Comparison of ENCODE assay signal across 14 cellular contexts in genomic region chr4:5808081-5808741, GRCh38.
DNase-seq lines count a peak whose midpoint lies in the region; ATAC-seq, FAIRE-seq and TF ChIP-seq lines count a peak whose summit lies in the region.
"Had no signal": no experiment of that assay in that cellular context is flagged by ENCODE, and none has a peak within 500 bp of the region (broad histone marks: within the 10 kb centered on the region; RNA-seq: fewer than 3 reads in every experiment).

No MANE protein-coding gene starts in this region.

- H3K79me2 ChIP-seq in K562 (ENCODE audit: control insufficient read depth, insufficient read depth, low read length) (no peaks in the 10 kb centered on the region), osteoblast (ENCODE audit: insufficient read depth, low read length) (no peaks in the 10 kb centered on the region)

- H4K20me1 ChIP-seq in K562 (replicated peaks; ENCODE audit: control insufficient read depth, insufficient read depth, low read length) (0 out of 2 replicates have a peak, but pooled peaks cover 8% of the 10 kb centered on the region), osteoblast (ENCODE audit: insufficient read depth, low read length) (peaks cover 19% of the 10 kb centered on the region)

- in situ Hi-C loops in K562 (cut with MboI): loop anchor here (25.0 kb wide), 1 partner anchor 1321 kb away; no protein-coding TSS in a partner anchor

- BruUV-seq in K562 (replicated peaks; lab: Mats Ljungman, UMichigan): no TSS peak

- H3K4me1 ChIP-seq in K562 (replicated peaks in 1 of 2; ENCODE audit: control insufficient read depth in 2 of 2, insufficient read depth in 2 of 2, low read length in 2 of 2) (no peaks in the 10 kb centered on the region; a peak in 1 of 5 replicates), osteoblast (ENCODE audit: insufficient read depth, low read length) (no peaks in the 10 kb centered on the region)

- POLR2A ChIA-PET in K562 (lab: Yijun Ruan, JAX): interaction anchor here (0.6 to 0.7 kb wide), 2 partner anchors 26 to 135 kb away, joined by 3 to 4 read pairs; no protein-coding TSS in a partner anchor

- TF ChIP-seq RAD21 in K562 (CRISPR knock-in tag; conservative IDR thresholded peaks at IDR 0.05 in 1 of 2, IDR thresholded peaks at IDR 0.05 in 1 of 2): no peak

- no peaks in the 10 kb centered on the region for H3K9me1 ChIP-seq in K562 (ENCODE audit: control insufficient read depth, insufficient read depth, low read length)

- intact Hi-C loops in K562 (cut with micrococcal nuclease): no loop called here
- intact Hi-C loops in lower leg skin (cut with DNase I; ENCODE audit: low total_unique reads): no loop called here

- no peak for TF ChIP-seq POLR2A in K562 (conservative IDR thresholded peaks at IDR 0.05)
- no peak for TF ChIP-seq POLR2A in lower leg skin (IDR thresholded peaks at IDR 0.05)

- H3K27ac ChIP-seq in K562 (ENCODE audit: extremely low read depth, low read depth, low read length): no peak overlapping the region
- no peak overlapping the region for H3K27ac ChIP-seq in osteoblast (ENCODE audit: low read depth, low read length)

- H3K9ac ChIP-seq in K562 (ENCODE audit: insufficient read depth in 1 of 2, low read depth in 2 of 2, low read length in 2 of 2): no peak overlapping the region; a peak in 1 of 4 replicates

- H3K36me3 ChIP-seq in K562 (ENCODE audit: control insufficient read depth, insufficient read depth, low read length): no peaks in the 10 kb centered on the region
- H3K36me3 ChIP-seq in osteoblast (ENCODE audit: insufficient read depth, low read length): peaks cover 82% of the 10 kb centered on the region

- DNase-seq in GM12865 (ENCODE audit: low read depth) (no peak), NCI-H345 (lab: John Stamatoyannopoulos, UW) (peak; percentile 70), K562 (ENCODE audit: extremely low read depth in 1 of 4, low spot score in 3 of 4) (no peak), osteoblast (ENCODE audit: insufficient read length, low spot score, missing footprints) (peak; percentile 87), T1000 (lab: John Stamatoyannopoulos, UW) (no peak), lower leg skin (ENCODE audit: low spot score in 2 of 2) (no peak)
- DNase-seq: activated CD4-positive, alpha-beta T cell treated with anti-CD3 and anti-CD28 coated beads, Interleukin-2, amount 50 U/mL, for 48 hours; aorta; CD8-positive, alpha-beta T cell; NCI-H526; stimulated activated naive CD8-positive, alpha-beta T cell treated with anti-CD3 and anti-CD28 coated beads, Interleukin-15, amount 100 ng/mL, for 72 hours had no signal

- H3K4me2 ChIP-seq in K562 (ENCODE audit: insufficient read depth, low read length): no peak overlapping the region
- H3K4me2 ChIP-seq in osteoblast (ENCODE audit: insufficient read depth, low read length): no peak overlapping the region

- no peak for ATAC-seq in K562
- ATAC-seq in HG03442 (IDR thresholded peaks at IDR 0.05; ENCODE audit: unreplicated experiment): no peak
- ATAC-seq: CD8-positive, alpha-beta T cell; HCT116; stimulated activated naive CD8-positive, alpha-beta T cell treated with anti-CD3 and anti-CD28 coated beads, Interleukin-15, amount 100 ng/mL, for 72 hours had no signal

- H3K4me3 ChIP-seq in GM12865 (ENCODE audit: low read depth, low read length) (no peak overlapping the region), K562 (no peak overlapping the region), osteoblast (ENCODE audit: insufficient read depth, low read length) (no peak overlapping the region), lower leg skin (ENCODE audit: low read depth, poor library complexity, severe bottlenecking) (no peak overlapping the region)
- H3K4me3 ChIP-seq: lung had no signal

- TF ChIP-seq EP300 in K562 (IDR thresholded peaks at IDR 0.05; ENCODE audit: low read length): no peak

- H2AFZ ChIP-seq in K562 (ENCODE audit: low read depth, low read length) (no peak overlapping the region), osteoblast (ENCODE audit: low read length) (no peak overlapping the region)

- WGBS in K562 (ENCODE audit: insufficient coverage, low coverage, missing lambda C conversion rate): 16% methylated on average over 10 of the region's 10 CpGs
- WGBS in lower leg skin, 2 donors: 77 to 81% methylated on average over 10 of the region's 10 CpGs

- CTCF ChIA-PET in K562 (lab: Yijun Ruan, JAX; ENCODE audit: low intra/inter-chr PET ratio): no interaction called here

- no peak for FAIRE-seq in K562 (lab: Jason Lieb, UNC)

- H3K27me3 ChIP-seq in K562 (ENCODE audit: control insufficient read depth in 2 of 2, insufficient read depth in 2 of 2, low read length in 2 of 2): peaks cover 0 to 9% of the 10 kb centered on the region in 2 experiments; a peak in 1 of 5 replicates
- H3K27me3 ChIP-seq in osteoblast (ENCODE audit: insufficient read depth, low read length): no peaks in the 10 kb centered on the region

- TF ChIP-seq CTCF in GM12865 (IDR thresholded peaks at IDR 0.05; ENCODE audit: insufficient read depth, low read depth, low read length, missing control alignments) (peak; percentile 0), K562 (IDR thresholded peaks at IDR 0.05 in 2 of 3, conservative IDR thresholded peaks at IDR 0.05 in 1 of 3; ENCODE audit: insufficient read depth in 2 of 3, low read depth in 1 of 3, low read length in 3 of 3) (0 out of 6 replicates have a peak, but pooled peaks of 1 of the 3 experiments have one; percentile 14), osteoblast (IDR thresholded peaks at IDR 0.05; ENCODE audit: extremely low read depth, low read depth, low read length) (no peak), lower leg skin (IDR thresholded peaks at IDR 0.05) (no peak)

- H3K9me3 ChIP-seq in K562 (replicated peaks; ENCODE audit: control insufficient read depth, insufficient read depth, low read depth, low read length) (no peaks in the 10 kb centered on the region), osteoblast (ENCODE audit: low read depth, low read length) (no peaks in the 10 kb centered on the region)

TF ChIP-seq in K562, 482 proteins besides CTCF, POLR2A, EP300 and RAD21:
- TF ChIP-seq, protein P1, sequence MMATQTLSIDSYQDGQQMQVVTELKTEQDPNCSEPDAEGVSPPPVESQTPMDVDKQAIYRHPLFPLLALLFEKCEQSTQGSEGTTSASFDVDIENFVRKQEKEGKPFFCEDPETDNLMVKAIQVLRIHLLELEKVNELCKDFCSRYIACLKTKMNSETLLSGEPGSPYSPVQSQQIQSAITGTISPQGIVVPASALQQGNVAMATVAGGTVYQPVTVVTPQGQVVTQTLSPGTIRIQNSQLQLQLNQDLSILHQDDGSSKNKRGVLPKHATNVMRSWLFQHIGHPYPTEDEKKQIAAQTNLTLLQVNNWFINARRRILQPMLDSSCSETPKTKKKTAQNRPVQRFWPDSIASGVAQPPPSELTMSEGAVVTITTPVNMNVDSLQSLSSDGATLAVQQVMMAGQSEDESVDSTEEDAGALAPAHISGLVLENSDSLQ (IDR thresholded peaks at IDR 0.05): 0 out of 2 replicates have a peak, but pooled peaks have one; percentile 10
- no peak for TF ChIP-seq CBX8 (IDR thresholded peaks at IDR 0.05; ENCODE audit: borderline replicate concordance, extremely low read depth, low read depth, low read length, poor library complexity, severe bottlenecking)

Comparison
In these comparisons a context has a peak if more than half of its experiments do, and no peak if none do; other contexts are left out.
1. DNase-seq: peak in NCI-H345 (single experiment) and osteoblast (single experiment); none in GM12865 (single experiment), K562 (0 of 4), T1000 (single experiment) and lower leg skin (0 of 2).